ENCODE assay signal across 1 cellular context in the genomic region with DNA sequence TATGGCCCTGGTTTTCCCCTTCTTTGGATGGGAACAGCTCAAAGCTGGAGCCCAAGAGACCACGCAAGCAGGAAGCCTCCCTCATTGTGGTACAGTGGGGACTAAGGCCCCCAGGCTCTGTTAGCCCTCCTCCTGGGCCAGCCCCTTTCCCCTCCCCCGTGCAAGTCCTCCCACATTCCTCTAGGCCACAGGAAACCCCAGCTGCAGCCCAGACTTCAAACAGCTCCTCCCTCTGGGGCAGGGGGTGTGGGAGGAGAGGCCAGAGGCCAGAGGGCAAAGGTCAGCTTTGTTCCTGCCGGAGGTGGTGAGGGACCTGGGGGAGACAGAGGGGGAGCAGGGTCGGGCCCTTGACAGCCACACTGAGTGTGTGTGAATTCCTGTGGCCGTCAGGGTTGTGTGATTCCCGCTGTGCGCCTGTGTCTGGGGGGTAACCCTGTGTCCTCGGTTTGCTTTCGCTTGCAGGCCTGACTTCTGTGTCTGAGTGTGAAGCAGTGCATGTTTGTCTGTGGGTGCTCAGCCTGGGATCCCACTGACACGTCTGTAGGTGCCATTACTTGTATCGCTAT.
TF ChIP-seq lines count a peak whose summit lies in the region.

No MANE protein-coding gene starts in this region.

TF ChIP-seq in HepG2, 621 proteins besides CTCF, POLR2A, EP300 and RAD21 (continued from another document):
- TF ChIP-seq TRIM22 (IDR thresholded peaks at IDR 0.05) (no peak), NONO (IDR thresholded peaks at IDR 0.05) (no peak), NONO (CRISPR knock-in tag; conservative IDR thresholded peaks at IDR 0.05) (peak; percentile 88), JUNB (CRISPR knock-in tag; IDR thresholded peaks at IDR 0.05; ENCODE audit: borderline replicate concordance) (no peak), TMF1 (CRISPR knock-in tag; IDR thresholded peaks at IDR 0.05; ENCODE audit: low read depth) (no peak), NFKBIZ (CRISPR knock-in tag; IDR thresholded peaks at IDR 0.05) (no peak; the same call in 1 of the 2 replicates), RBAK (CRISPR knock-in tag; IDR thresholded peaks at IDR 0.05) (peak; percentile 62; the same call in 1 of the 2 replicates), MBD4 (IDR thresholded peaks at IDR 0.05; ENCODE audit: borderline replicate concordance, low read length) (no peak), ZFP82 (CRISPR knock-in tag; IDR thresholded peaks at IDR 0.05; ENCODE audit: borderline replicate concordance) (no peak), ZFP36 (IDR thresholded peaks at IDR 0.05; ENCODE audit: borderline replicate concordance, low read depth, low read length, partially characterized antibody) (no peak), ZNF816 (CRISPR knock-in tag; IDR thresholded peaks at IDR 0.05; ENCODE audit: borderline replicate concordance) (no peak; the same call in 1 of the 2 replicates), WIZ (CRISPR knock-in tag; IDR thresholded peaks at IDR 0.05) (no peak; the same call in 1 of the 2 replicates), CEBPB (IDR thresholded peaks at IDR 0.05; ENCODE audit: borderline replicate concordance, low read depth, low read length) (no peak), ZNF784 (CRISPR knock-in tag; IDR thresholded peaks at IDR 0.05; ENCODE audit: borderline replicate concordance) (peak; percentile 81; the same call in 1 of the 2 replicates), ZNF350 (CRISPR knock-in tag; IDR thresholded peaks at IDR 0.05; ENCODE audit: borderline replicate concordance, low read depth) (peak; percentile 81), ZNF230 (CRISPR knock-in tag; IDR thresholded peaks at IDR 0.05) (peak; percentile 60; the same call in 1 of the 2 replicates), TAF15 (IDR thresholded peaks at IDR 0.05; ENCODE audit: low read depth, low read length, poor library complexity, severe bottlenecking) (no peak), DDIT3 (CRISPR knock-in tag; IDR thresholded peaks at IDR 0.05) (no peak), RNF219 (CRISPR knock-in tag; IDR thresholded peaks at IDR 0.05) (no peak), RBFOX2 (IDR thresholded peaks at IDR 0.05; ENCODE audit: low read depth, low read length) (no peak), ZNF382 (CRISPR knock-in tag; IDR thresholded peaks at IDR 0.05; ENCODE audit: borderline replicate concordance) (no peak), HNRNPH1 (optimal IDR thresholded peaks at IDR 0.05; ENCODE audit: low read depth, low read length) (no peak), ZFP36L2 (CRISPR knock-in tag; IDR thresholded peaks at IDR 0.05) (no peak), SOX13 (IDR thresholded peaks at IDR 0.05) (peak; percentile 60), SOX13 (CRISPR knock-in tag; conservative IDR thresholded peaks at IDR 0.05 in 1 of 2, IDR thresholded peaks at IDR 0.05 in 1 of 2) (peak in 1 of 2 experiments; percentile 94; a peak in 2 of 4 replicates), NFYC (CRISPR knock-in tag; IDR thresholded peaks at IDR 0.05) (no peak), ELF1 (CRISPR knock-in tag; IDR thresholded peaks at IDR 0.05) (peak; percentile 63), ZNF569 (CRISPR knock-in tag; IDR thresholded peaks at IDR 0.05; ENCODE audit: borderline replicate concordance) (no peak), ZFP41 (CRISPR knock-in tag; IDR thresholded peaks at IDR 0.05; ENCODE audit: borderline replicate concordance) (0 out of 2 replicates have a peak, but pooled peaks have one; percentile 27), ZNF136 (CRISPR knock-in tag; IDR thresholded peaks at IDR 0.05; ENCODE audit: low read depth) (peak; percentile 88; the same call in 1 of the 2 replicates), ZNF513 (CRISPR knock-in tag; conservative IDR thresholded peaks at IDR 0.05) (no peak), ZNF256 (CRISPR knock-in tag; conservative IDR thresholded peaks at IDR 0.05) (no peak)
- TF ChIP-seq, protein P1, sequence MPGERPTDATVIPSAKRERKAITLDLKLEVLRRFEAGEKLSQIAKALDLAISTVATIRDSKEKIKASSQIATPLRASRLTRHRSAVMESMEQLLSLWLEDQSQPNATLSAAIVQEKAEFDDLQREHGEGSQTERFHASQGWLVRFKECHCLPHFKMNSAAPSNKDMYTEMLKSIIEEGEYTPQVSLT (CRISPR knock-in tag; IDR thresholded peaks at IDR 0.05; ENCODE audit: borderline replicate concordance, low read depth): no peak
- TF ChIP-seq, protein P2, sequence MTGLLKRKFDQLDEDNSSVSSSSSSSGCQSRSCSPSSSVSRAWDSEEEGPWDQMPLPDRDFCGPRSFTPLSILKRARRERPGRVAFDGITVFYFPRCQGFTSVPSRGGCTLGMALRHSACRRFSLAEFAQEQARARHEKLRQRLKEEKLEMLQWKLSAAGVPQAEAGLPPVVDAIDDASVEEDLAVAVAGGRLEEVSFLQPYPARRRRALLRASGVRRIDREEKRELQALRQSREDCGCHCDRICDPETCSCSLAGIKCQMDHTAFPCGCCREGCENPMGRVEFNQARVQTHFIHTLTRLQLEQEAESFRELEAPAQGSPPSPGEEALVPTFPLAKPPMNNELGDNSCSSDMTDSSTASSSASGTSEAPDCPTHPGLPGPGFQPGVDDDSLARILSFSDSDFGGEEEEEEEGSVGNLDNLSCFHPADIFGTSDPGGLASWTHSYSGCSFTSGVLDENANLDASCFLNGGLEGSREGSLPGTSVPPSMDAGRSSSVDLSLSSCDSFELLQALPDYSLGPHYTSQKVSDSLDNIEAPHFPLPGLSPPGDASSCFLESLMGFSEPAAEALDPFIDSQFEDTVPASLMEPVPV (CRISPR knock-in tag; IDR thresholded peaks at IDR 0.05): no peak
- TF ChIP-seq, protein P3, sequence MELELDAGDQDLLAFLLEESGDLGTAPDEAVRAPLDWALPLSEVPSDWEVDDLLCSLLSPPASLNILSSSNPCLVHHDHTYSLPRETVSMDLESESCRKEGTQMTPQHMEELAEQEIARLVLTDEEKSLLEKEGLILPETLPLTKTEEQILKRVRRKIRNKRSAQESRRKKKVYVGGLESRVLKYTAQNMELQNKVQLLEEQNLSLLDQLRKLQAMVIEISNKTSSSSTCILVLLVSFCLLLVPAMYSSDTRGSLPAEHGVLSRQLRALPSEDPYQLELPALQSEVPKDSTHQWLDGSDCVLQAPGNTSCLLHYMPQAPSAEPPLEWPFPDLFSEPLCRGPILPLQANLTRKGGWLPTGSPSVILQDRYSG (CRISPR knock-in tag; IDR thresholded peaks at IDR 0.05): no peak
